ENCODE assay signal across 27 cellular contexts in genomic region chr3:115676336-115676735, GRCh38. TPM values are rescaled to one million over a fixed set of nuclear protein-coding genes. Genes with fewer than 3 reads are reported as not detected.
A peak's percentile ranks its signal among the peaks of the same experiment; 100 is the strongest.
DNase-seq lines count a peak whose midpoint lies in the region; ATAC-seq, FAIRE-seq and TF ChIP-seq lines count a peak whose summit lies in the region.
"Had no signal": no experiment of that assay in that cellular context is flagged by ENCODE, and none has a peak within 500 bp of the region (broad histone marks: within the 10 kb centered on the region; RNA-seq: fewer than 3 reads in every experiment).

No MANE protein-coding gene starts in this region.

- peaks cover 0 to 2% of the 10 kb centered on the region in 2 donors for H3K4me1 ChIP-seq in neuronal stem cell (ENCODE audit: control insufficient read depth in 2 of 2, insufficient read depth in 1 of 2, low read depth in 1 of 2, low read length in 2 of 2)
- H3K4me1 ChIP-seq: Caco-2 had no signal

- H3K4me2 ChIP-seq in neuronal stem cell (ENCODE audit: insufficient read depth, low read length, poor library complexity, severe bottlenecking) = no peak overlapping the region

- H2BK12ac ChIP-seq in neuronal stem cell (ENCODE audit: low read length) = peak overlapping the region; percentile 89

- peak overlapping the region; percentile 24 for H3K18ac ChIP-seq in neuronal stem cell (ENCODE audit: low read length)

- in situ Hi-C loops in G401 (cut with HindIII; ENCODE audit: low sequenced_read_pairs) = no loop called here

- no peak overlapping the region for H2BK5ac ChIP-seq in neuronal stem cell (ENCODE audit: low read length)

- H3K27me3 ChIP-seq in neuronal stem cell (ENCODE audit: control insufficient read depth in 3 of 3, insufficient read depth in 3 of 3, low read depth in 1 of 3, low read length in 3 of 3) = no peaks in the 10 kb centered on the region
- H3K27me3 ChIP-seq in WERI-Rb-1 (ENCODE audit: insufficient read depth, low read depth, severe bottlenecking) = no peaks in the 10 kb centered on the region

- DNase-seq in G401 (ENCODE audit: low spot score) (peak; percentile 58), cerebellar cortex (ENCODE audit: low spot score) (peak; percentile 43), neuronal stem cell (ENCODE audit: low spot score) (no peak), urothelium cell line (ENCODE audit: low spot score) (no peak), WERI-Rb-1 (no peak), activated T-cell treated with anti-CD3 and anti-CD28 coated beads for 4 hours (no peak)
- DNase-seq in activated naive CD4-positive, alpha-beta T cell treated with anti-CD3 and anti-CD28 coated beads, Interleukin-2, amount 50 U/mL, for 72 hours (ENCODE audit: low spot score in 2 of 2) = no peak
- DNase-seq: AML-193; Caco-2; CD8-positive, alpha-beta T cell; GDM1; GM23248; H7; NCI-H1048; NCI-H1417 treated with DMSO at 0.1 percent for 48 hours; NCI-H187; NCI-H446; NCI-H524 treated with DMSO at 0.1 percent for 48 hours; NCI-H774; SHP77 had no signal

- peak; percentile 20 for FAIRE-seq in urothelium cell line (lab: Jason Lieb, UNC)
- FAIRE-seq: A204.1, GM12878 had no signal

- H3K79me1 ChIP-seq in neuronal stem cell (ENCODE audit: low read depth, low read length) = no peaks in the 10 kb centered on the region

- ATAC-seq in activated naive CD4-positive, alpha-beta T cell treated with anti-CD3 and anti-CD28 coated beads, Interleukin-2, amount 50 U/mL, for 72 hours = no peak
- ATAC-seq: CD8-positive, alpha-beta T cell; GM12878; Panc1 had no signal

- H3K9ac ChIP-seq in neuronal stem cell (ENCODE audit: low read depth, low read length, poor library complexity) = no peak overlapping the region
- H3K9ac ChIP-seq: GM23248 had no signal

- no peak overlapping the region for H3K4ac ChIP-seq in neuronal stem cell (ENCODE audit: low read length)

- H3K36me3 ChIP-seq in neuronal stem cell (replicated peaks in 1 of 2; ENCODE audit: control insufficient read depth in 2 of 2, insufficient read depth in 2 of 2, low read length in 2 of 2) (no peaks in the 10 kb centered on the region), WERI-Rb-1 (no peaks in the 10 kb centered on the region)

- H3K27ac Mint-ChIP-seq in activated naive CD4-positive, alpha-beta T cell treated with anti-CD3 and anti-CD28 coated beads, Interleukin-2, amount 50 U/mL, for 72 hours = no peak overlapping the region
- H3K27ac Mint-ChIP-seq: CD8-positive, alpha-beta T cell had no signal

- no peaks in the 10 kb centered on the region for H3K36me3 Mint-ChIP-seq in activated naive CD4-positive, alpha-beta T cell treated with anti-CD3 and anti-CD28 coated beads, Interleukin-2, amount 50 U/mL, for 72 hours
- H3K36me3 Mint-ChIP-seq: CD8-positive, alpha-beta T cell had no signal

- peak overlapping the region; percentile 65 for H4K91ac ChIP-seq in neuronal stem cell (ENCODE audit: low read depth, low read length, poor library complexity)

- no peak overlapping the region for H2BK15ac ChIP-seq in neuronal stem cell (ENCODE audit: low read length)

- H3K14ac ChIP-seq in neuronal stem cell (ENCODE audit: low read length) = peak overlapping the region; percentile 10

- H2AFZ ChIP-seq in neuronal stem cell (ENCODE audit: low read length) = no peak overlapping the region
- H2AFZ ChIP-seq: GM23248 had no signal

- WGBS in neuronal stem cell (ENCODE audit: extremely low coverage in 2 of 2, insufficient read length in 2 of 2, insufficient replicate concordance in 1 of 2), 2 donors = no CpG with 5 or more reads among the region's 9 CpGs

- no peaks in the 10 kb centered on the region for H3K9me3 Mint-ChIP-seq in activated naive CD4-positive, alpha-beta T cell treated with anti-CD3 and anti-CD28 coated beads, Interleukin-2, amount 50 U/mL, for 72 hours
- H3K9me3 Mint-ChIP-seq: CD8-positive, alpha-beta T cell had no signal

- H4K8ac ChIP-seq in neuronal stem cell (ENCODE audit: low read depth, low read length) = no peak overlapping the region

- H2AK5ac ChIP-seq in neuronal stem cell (ENCODE audit: low read depth, low read length) = peak overlapping the region; percentile 6

- H3K4me3 ChIP-seq in neuronal stem cell (ENCODE audit: low read length in 2 of 2) (no peak overlapping the region), WERI-Rb-1 (ENCODE audit: low read depth, low read length) (no peak overlapping the region)
- H3K4me3 ChIP-seq: GM12878, GM23248 had no signal

- H3K27ac ChIP-seq in neuronal stem cell (replicated peaks; ENCODE audit: low read length) (no peak overlapping the region), WERI-Rb-1 (no peak overlapping the region)
- H3K27ac ChIP-seq: C4-2B, GM23248, RWPE1 had no signal

- TF ChIP-seq CTCF in WERI-Rb-1 (IDR thresholded peaks at IDR 0.05; ENCODE audit: low read depth, low read length) = no peak

- H3K9me3 ChIP-seq in neuronal stem cell (replicated peaks in 1 of 2; ENCODE audit: control insufficient read depth in 2 of 2, insufficient read depth in 1 of 2, low read depth in 1 of 2, low read length in 2 of 2) (peaks cover 0 to 4% of the 10 kb centered on the region in 2 donors), WERI-Rb-1 (ENCODE audit: severe bottlenecking) (no peaks in the 10 kb centered on the region)
- H3K9me3 ChIP-seq: Caco-2 had no signal

- no peak overlapping the region for H3K23ac ChIP-seq in neuronal stem cell (ENCODE audit: low read depth, low read length, poor library complexity)

- H2BK120ac ChIP-seq in neuronal stem cell (ENCODE audit: low read depth, low read length) = no peak overlapping the region

RNA-seq across cellular contexts. Expression of gene GAP43, which starts 53.0 kb away (rescaled TPM):
- not detected in 2 replicates for total RNA-seq in G401 (2014; rRNA removed; shearing (Covaris generic))
- 5.2 TPM for polyA plus RNA-seq in neuronal stem cell (2013, experiment 1 of 2)
- 5.1 TPM for polyA plus RNA-seq in neuronal stem cell (2013, experiment 2 of 2)
- total RNA-seq in activated naive CD4-positive, alpha-beta T cell treated with anti-CD3 and anti-CD28 coated beads, Interleukin-2, amount 50 U/mL, for 72 hours = not detected
- total RNA-seq: Caco-2; CD8-positive, alpha-beta T cell; GM12878; HT-29; SK-MEL-5 had no signal

Comparison
In these comparisons a context has a peak if more than half of its experiments do, and no peak if none do; other contexts are left out.
1. DNase-seq: peak in G401 (single experiment) and cerebellar cortex (single experiment); none in neuronal stem cell (single experiment), urothelium cell line (single experiment), WERI-Rb-1 (single experiment), activated T-cell treated with anti-CD3 and anti-CD28 coated beads for 4 hours (single experiment) and activated naive CD4-positive, alpha-beta T cell treated with anti-CD3 and anti-CD28 coated beads, Interleukin-2, amount 50 U/mL, for 72 hours (0 of 2).